ENCODE assay signal across 10 cellular contexts in genomic region chr19:29609636-29610035, GRCh38.
"Had no signal": no experiment of that assay in that cellular context is flagged by ENCODE, and none has a peak within 500 bp of the region (broad histone marks: within the 10 kb centered on the region; RNA-seq: fewer than 3 reads in every experiment).

No MANE protein-coding gene starts in this region.

- DNase-seq: activated CD4-positive, alpha-beta memory T cell treated with anti-CD3 and anti-CD28 coated beads for 36 hours; activated naive CD4-positive, alpha-beta T cell treated with anti-CD3 and anti-CD28 coated beads, Interleukin-2, amount 50 U/mL, for 16 hours; central memory CD4-positive, alpha-beta T cell; effector memory CD4-positive, alpha-beta T cell; hippocampal formation; lower lobe of right lung had no signal

- H3K9me3 Mint-ChIP-seq: activated CD4-positive, alpha-beta memory T cell treated with anti-CD3 and anti-CD28 coated beads for 36 hours; naive thymus-derived CD8-positive, alpha-beta T cell had no signal

- H3K9me3 ChIP-seq: lower lobe of right lung, tibial artery had no signal

- H3K4me3 ChIP-seq: lower lobe of right lung, skin epidermis, tibial artery had no signal

- H3K27ac ChIP-seq: lower lobe of right lung, skin epidermis, tibial artery had no signal

- ATAC-seq: activated CD4-positive, CD25-positive, alpha-beta regulatory T cell treated with anti-CD3 and anti-CD28 coated beads, Interleukin-2, amount 50 U/mL, for 24 hours; lower lobe of right lung; naive thymus-derived CD8-positive, alpha-beta T cell had no signal

- H3K27me3 ChIP-seq: tibial artery had no signal

- H3K27me3 Mint-ChIP-seq: activated CD4-positive, alpha-beta memory T cell treated with anti-CD3 and anti-CD28 coated beads for 36 hours had no signal

- H3K4me3 Mint-ChIP-seq: activated CD4-positive, alpha-beta memory T cell treated with anti-CD3 and anti-CD28 coated beads for 36 hours had no signal

- H3K27ac Mint-ChIP-seq: activated CD4-positive, alpha-beta memory T cell treated with anti-CD3 and anti-CD28 coated beads for 36 hours had no signal
